7 cellular contexts compared by ENCODE assay signal in the genomic region with DNA sequence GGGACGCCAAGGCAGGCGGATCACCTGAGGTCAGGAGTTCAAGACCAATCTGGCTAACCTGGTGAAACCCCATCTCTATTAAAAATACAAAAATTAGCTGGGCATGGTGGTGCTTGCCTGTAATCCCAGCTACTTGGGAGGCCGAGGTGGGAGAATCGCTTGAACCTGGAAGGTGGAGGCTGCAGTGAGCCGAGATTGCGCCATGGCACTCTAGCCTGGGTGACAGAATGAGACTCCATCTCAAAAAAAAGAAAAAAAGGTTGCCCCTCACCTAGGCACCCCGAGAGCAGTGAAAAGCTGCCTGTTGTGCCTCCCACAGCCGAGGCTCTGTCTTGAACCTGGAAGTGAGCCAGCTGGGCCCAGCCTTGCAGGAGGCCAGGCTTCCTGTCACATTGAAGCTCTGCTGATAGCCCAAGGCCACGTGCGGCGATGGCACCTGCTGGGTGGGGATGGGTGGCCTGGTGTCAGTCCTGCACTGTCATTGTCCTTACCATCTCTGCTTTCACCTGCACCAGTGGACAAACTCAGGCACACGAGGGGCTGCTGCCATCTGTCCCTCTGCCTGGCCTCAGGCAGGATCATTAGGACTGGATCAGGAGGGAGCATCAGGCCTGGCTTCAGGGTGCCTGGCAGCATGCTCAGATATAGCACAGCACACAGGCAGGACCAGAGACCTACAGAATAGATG. TPM values are rescaled to one million over a fixed set of nuclear protein-coding genes. Genes with fewer than 3 reads are reported as not detected.
DNase-seq lines count a peak whose midpoint lies in the region; ATAC-seq, FAIRE-seq and TF ChIP-seq lines count a peak whose summit lies in the region.

No MANE protein-coding gene starts in this region.

- FAIRE-seq in H54 (lab: Jason Lieb, UNC): no peak

- TF ChIP-seq CTCF in HL-60 (IDR thresholded peaks at IDR 0.05; ENCODE audit: insufficient read depth, low read length): no peak

- H3K4me1 ChIP-seq in duodenal mucosa (ENCODE audit: control insufficient read depth in 1 of 2, insufficient read depth in 2 of 2, low read length in 2 of 2) (peaks cover 56 to 58% of the 10 kb centered on the region in 2 donors), rectal smooth muscle tissue (ENCODE audit: control insufficient read depth, insufficient read depth, low read length) (peaks cover 23% of the 10 kb centered on the region)

- in situ Hi-C loops in SK-MEL-5 (cut with HindIII; ENCODE audit: low pct_unique_long_range_greater_than_20kb, low sequenced_read_pairs): no loop called here

- H3K27ac ChIP-seq in HL-60 (replicated peaks): peak overlapping the region; percentile 96
- H3K27ac ChIP-seq in duodenal mucosa (ENCODE audit: low read depth, low read length): peak overlapping the region; percentile 16
- no peak overlapping the region for H3K27ac ChIP-seq in rectal smooth muscle tissue (ENCODE audit: low read depth, low read length)

- peak overlapping the region in 1 of 2 donors; percentile 20 for H3K9ac ChIP-seq in duodenal mucosa (ENCODE audit: low read depth in 1 of 2, low read length in 2 of 2)
- no peak overlapping the region for H3K9ac ChIP-seq in rectal smooth muscle tissue (ENCODE audit: low read length)

- no peak for TF ChIP-seq POLR2A in H54 (IDR thresholded peaks at IDR 0.05; ENCODE audit: low read depth, low read length)

- H3K27me3 ChIP-seq in HL-60 (ENCODE audit: insufficient read depth, poor library complexity, severe bottlenecking) (no peaks in the 10 kb centered on the region), duodenal mucosa (ENCODE audit: control insufficient read depth in 1 of 2, insufficient read depth in 2 of 2, low read length in 2 of 2) (no peaks in the 10 kb centered on the region), rectal smooth muscle tissue (ENCODE audit: control insufficient read depth, insufficient read depth, low read length) (no peaks in the 10 kb centered on the region)

- H3K4me3 ChIP-seq in HL-60 (replicated peaks; ENCODE audit: insufficient read depth, low read length): no peak overlapping the region
- no peak overlapping the region for H3K4me3 ChIP-seq in duodenal mucosa (ENCODE audit: low read depth in 1 of 2, low read length in 2 of 2)
- H3K4me3 ChIP-seq in rectal smooth muscle tissue (ENCODE audit: low read length): peak overlapping the region; percentile 19

- H3K9me3 ChIP-seq in duodenal mucosa (ENCODE audit: control insufficient read depth in 1 of 2, low read length in 2 of 2): no peaks in the 10 kb centered on the region

- no peaks in the 10 kb centered on the region for H3K36me3 ChIP-seq in duodenal mucosa (ENCODE audit: control insufficient read depth in 1 of 2, insufficient read depth in 2 of 2, low read length in 2 of 2)
- H3K36me3 ChIP-seq in rectal smooth muscle tissue (ENCODE audit: control insufficient read depth, insufficient read depth, low read length): no peaks in the 10 kb centered on the region

- ATAC-seq in GM19324 (IDR thresholded peaks at IDR 0.05; ENCODE audit: low FRiP score, unreplicated experiment) (no peak), GM18858 (IDR thresholded peaks at IDR 0.05; ENCODE audit: unreplicated experiment) (no peak)

- DNase-seq in HL-60 (ENCODE audit: low read depth in 1 of 2, low spot score in 1 of 2) (peak in 1 of 2 experiments; percentile 91), SK-MEL-5 (ENCODE audit: low read depth, low spot score) (peak; percentile 50), H54 (ENCODE audit: insufficient read length, low spot score) (no peak)

RNA-seq across cellular contexts. Expression of gene DNAJB12, which starts 37.8 kb away (rescaled TPM):
- 30.2 and 32.0 TPM in 2 replicates for total RNA-seq in SK-MEL-5 (2014; rRNA removed; shearing (Covaris generic))
- polyA plus RNA-seq in SK-MEL-5 (2015; cell fraction: cytosol; rRNA removed): 28.5 and 30.8 TPM in 2 replicates
- 16.8 and 26.4 TPM in 2 replicates for polyA plus RNA-seq in SK-MEL-5 (2015; cell fraction: nucleus; rRNA removed)

RNA-seq across cellular contexts. Expression of gene DDIT4, which starts 43.2 kb away (rescaled TPM):
- 192 and 197 TPM in 2 replicates for total RNA-seq in SK-MEL-5 (2014; rRNA removed; shearing (Covaris generic))
- 186 and 211 TPM in 2 replicates for polyA plus RNA-seq in SK-MEL-5 (2015; cell fraction: cytosol; rRNA removed)
- 215 and 235 TPM in 2 replicates for polyA plus RNA-seq in SK-MEL-5 (2015; cell fraction: nucleus; rRNA removed)
